ENCODE assay signal across 14 cellular contexts in genomic region chr1:19163261-19163660, GRCh38. TPM values are rescaled to one million over a fixed set of nuclear protein-coding genes. Genes with fewer than 3 reads are reported as not detected.
DNase-seq lines count a peak whose midpoint lies in the region; TF ChIP-seq lines count a peak whose summit lies in the region.
"Had no signal": no experiment of that assay in that cellular context is flagged by ENCODE, and none has a peak within 500 bp of the region (broad histone marks: within the 10 kb centered on the region; RNA-seq: fewer than 3 reads in every experiment).

No MANE protein-coding gene starts in this region.

- no peaks in the 10 kb centered on the region for H3K9me3 ChIP-seq in AG04450 (ENCODE audit: control insufficient read depth, insufficient read depth, low read length)
- H3K9me3 ChIP-seq: HAP-1, suprapubic skin had no signal

- H3K27ac Mint-ChIP-seq in HFFc6 (peak overlapping the region; percentile 69), chondrocyte (ENCODE audit: unreplicated experiment) (peak overlapping the region; percentile 77), mesothelial cell of epicardium (peak overlapping the region; percentile 97)

- POLR2A ChIA-PET in AG04450 (lab: Yijun Ruan, JAX): interaction anchor here (1.0 kb wide), 1 partner anchor 69 kb away, joined by 3 read pairs; no protein-coding TSS in a partner anchor

- H3K27ac ChIP-seq in AG04450 (ENCODE audit: low read depth, low read length): peak overlapping the region; percentile 11
- H3K27ac ChIP-seq in substantia nigra (ENCODE audit: low read depth, low read length, poor library complexity, severe bottlenecking): no peak overlapping the region
- H3K27ac ChIP-seq: epithelial cell of prostate, suprapubic skin had no signal

- H3K9me3 Mint-ChIP-seq in HFFc6 (no peaks in the 10 kb centered on the region), chondrocyte (ENCODE audit: low read depth) (no peaks in the 10 kb centered on the region), mesothelial cell of epicardium (no peaks in the 10 kb centered on the region)
- H3K9me3 Mint-ChIP-seq: CD4-positive, CD25-positive, alpha-beta regulatory T cell had no signal

- H3K4me3 Mint-ChIP-seq in HFFc6 (no peak overlapping the region; the same call in 1 of the 2 replicates), chondrocyte (ENCODE audit: unreplicated experiment) (no peak overlapping the region), mesothelial cell of epicardium (no peak overlapping the region)
- H3K4me3 Mint-ChIP-seq: CD4-positive, CD25-positive, alpha-beta regulatory T cell had no signal

- peaks cover 44% of the 10 kb centered on the region for H3K4me1 Mint-ChIP-seq in HFFc6 (ENCODE audit: low read depth)
- H3K4me1 Mint-ChIP-seq in chondrocyte (ENCODE audit: low read depth): peaks cover 43% of the 10 kb centered on the region
- peaks cover 26% of the 10 kb centered on the region for H3K4me1 Mint-ChIP-seq in mesothelial cell of epicardium

- H3K36me3 Mint-ChIP-seq in HFFc6 (ENCODE audit: low read depth) (peaks cover 72% of the 10 kb centered on the region), chondrocyte (ENCODE audit: low read depth) (peaks cover 66% of the 10 kb centered on the region), mesothelial cell of epicardium (peaks cover 62% of the 10 kb centered on the region)

- H3K4me3 ChIP-seq in AG04450 (ENCODE audit: low read depth, low read length): no peak overlapping the region
- H3K4me3 ChIP-seq: HAP-1, suprapubic skin had no signal

- CTCF ChIA-PET in AG04450 (lab: Charles Lee): interaction anchor here (0.6 to 3.4 kb wide), 5 partner anchors 10 to 241 kb away, joined by 3 to 13 read pairs (median 3); no protein-coding TSS in a partner anchor

- H3K27me3 ChIP-seq in AG04450 (ENCODE audit: control insufficient read depth, insufficient read depth, low read length): no peaks in the 10 kb centered on the region
- H3K27me3 ChIP-seq: suprapubic skin had no signal

- no peaks in the 10 kb centered on the region for H3K27me3 Mint-ChIP-seq in HFFc6 (ENCODE audit: insufficient read depth)
- H3K27me3 Mint-ChIP-seq in chondrocyte (ENCODE audit: low read depth): no peaks in the 10 kb centered on the region
- H3K27me3 Mint-ChIP-seq in mesothelial cell of epicardium (ENCODE audit: low read depth): no peaks in the 10 kb centered on the region
- H3K27me3 Mint-ChIP-seq: CD4-positive, CD25-positive, alpha-beta regulatory T cell had no signal

- DNase-seq in AG04450 (ENCODE audit: low read depth, low spot score): peak; percentile 86
- peak; percentile 87 for DNase-seq in HFFc6
- DNase-seq in chondrocyte (ENCODE audit: low spot score): no peak
- no peak for DNase-seq in mesothelial cell of epicardium (ENCODE audit: low spot score in 2 of 2, unreplicated experiment in 2 of 2)
- no peak for DNase-seq in NCI-H2171 treated with DMSO at 0.1 percent for 48 hours (lab: John Stamatoyannopoulos, UW)
- DNase-seq in substantia nigra (lab: John Stamatoyannopoulos, UW): no peak
- no peak for DNase-seq in cerebellar cortex (ENCODE audit: low spot score)
- no peak for DNase-seq in GM20000 (ENCODE audit: low spot score)
- DNase-seq: CD4-positive, CD25-positive, alpha-beta regulatory T cell; stimulated activated CD4-positive, alpha-beta T cell treated with anti-CD3 and anti-CD28 coated beads, Interleukin-4, amount 100 ng/mL, for 1 hour; T-helper 9 cell had no signal

- no peak for TF ChIP-seq CTCF in AG04450 (IDR thresholded peaks at IDR 0.05; ENCODE audit: low read depth, low read length)
- no peak for TF ChIP-seq CTCF in HFFc6 (IDR thresholded peaks at IDR 0.05)
- TF ChIP-seq CTCF in chondrocyte (IDR thresholded peaks at IDR 0.05): no peak
- no peak for TF ChIP-seq CTCF in mesothelial cell of epicardium (IDR thresholded peaks at IDR 0.05; ENCODE audit: unreplicated experiment)
- no peak for TF ChIP-seq CTCF in GM20000 (IDR thresholded peaks at IDR 0.05; ENCODE audit: extremely low read depth, missing control alignments)

RNA-seq across cellular contexts. Expression of gene UBR4, which starts 46.8 kb away (rescaled TPM):
- 91.9 and 152 TPM in 2 replicates for polyA plus RNA-seq in AG04450 (2011; rRNA removed)
- polyA minus RNA-seq in AG04450 (2011; rRNA and poly(A)+ RNA removed): 336 and 425 TPM in 2 replicates
- 100 to 1,000 TPM in 1 of 6 experiments, 10 to 100 TPM in 5; 74.2 to 116 (median 88.6) TPM for total RNA-seq in HFFc6 (2021; fragmentation: NEBNext Ultra II Directional; extraction: Animal tissue kit (Norgen Biotek cat#: 25700))
- total RNA-seq in chondrocyte: 133 to 144 TPM (median 135 TPM) in 3 replicates
- total RNA-seq in mesothelial cell of epicardium: 206 to 222 TPM (median 215 TPM) in 3 replicates

Comparison
In these comparisons a context has a peak if more than half of its experiments do, and no peak if none do; other contexts are left out.
1. DNase-seq: peak in AG04450 (single experiment) and HFFc6 (single experiment); none in chondrocyte (single experiment), mesothelial cell of epicardium (0 of 2), NCI-H2171 treated with DMSO at 0.1 percent for 48 hours (single experiment), substantia nigra (0 of 49), cerebellar cortex (single experiment) and GM20000 (single experiment).
2. Peak in every context shown above with its lines, with median percentiles within 50 percentile points of each other: H3K27ac Mint-ChIP-seq.